12 cellular contexts compared by ENCODE assay signal in the genomic region with DNA sequence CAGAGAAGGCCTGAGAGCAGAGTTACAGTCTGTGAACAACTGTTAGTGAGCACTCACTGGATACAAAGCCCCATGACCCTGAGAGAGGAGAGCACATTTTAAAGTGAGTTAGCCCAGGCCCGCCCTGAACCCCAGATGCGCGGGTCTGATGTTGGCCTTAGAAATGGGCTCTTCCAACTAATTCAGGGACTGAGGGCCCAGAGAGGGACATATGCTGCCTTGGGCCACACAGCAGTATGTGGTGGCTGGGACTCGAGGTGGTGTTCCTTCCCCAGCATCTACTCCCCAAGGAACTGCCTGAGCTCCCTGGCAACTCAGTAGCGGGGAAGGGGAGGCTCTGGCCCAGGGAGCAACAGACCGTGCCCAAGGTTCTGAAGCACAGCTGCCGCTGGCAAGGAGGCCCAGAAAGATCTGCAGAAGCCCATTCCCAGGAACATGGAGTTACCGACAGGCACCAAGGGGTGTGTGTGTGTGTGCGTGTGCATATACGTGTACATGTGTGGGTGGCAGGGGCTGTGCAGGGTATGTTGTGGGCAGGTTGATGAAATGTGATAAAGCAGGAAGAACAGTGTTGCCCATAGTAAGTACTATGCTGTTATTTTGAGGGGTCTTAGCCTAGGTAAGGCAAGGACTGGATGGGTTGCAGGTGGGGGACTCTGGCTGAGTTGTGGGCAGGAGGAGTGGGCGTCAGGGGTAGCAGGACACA. TPM values are rescaled to one million over a fixed set of nuclear protein-coding genes. Genes with fewer than 3 reads are reported as not detected.
DNase-seq lines count a peak whose midpoint lies in the region; ATAC-seq and TF ChIP-seq lines count a peak whose summit lies in the region.
"Had no signal": no experiment of that assay in that cellular context is flagged by ENCODE, and none has a peak within 500 bp of the region (broad histone marks: within the 10 kb centered on the region; RNA-seq: fewer than 3 reads in every experiment).

No MANE protein-coding gene starts in this region.

- no peak overlapping the region for H3K4me3 ChIP-seq in BLaER1
- H3K4me3 ChIP-seq in SJCRH30, result no peak overlapping the region

- H3K4me3 Mint-ChIP-seq in effector memory CD8-positive, alpha-beta T cell, result peak overlapping the region; percentile 60 to 77
- H3K4me3 Mint-ChIP-seq in nephron progenitor cell, result peak overlapping the region; percentile 56

- peak overlapping the region in 1 of 2 donors; percentile 86 for H3K27ac Mint-ChIP-seq in effector memory CD8-positive, alpha-beta T cell
- no peak overlapping the region for H3K27ac Mint-ChIP-seq in nephron progenitor cell

- H3K9me3 ChIP-seq in BLaER1 (no peaks in the 10 kb centered on the region), SJCRH30 (replicated peaks) (no peaks in the 10 kb centered on the region)
- H3K9me3 ChIP-seq: SK-N-SH had no signal

- H3K4me1 Mint-ChIP-seq in effector memory CD8-positive, alpha-beta T cell (ENCODE audit: low read depth in 2 of 2), result peaks cover 14 to 16% of the 10 kb centered on the region in 2 donors
- peaks cover under 1% of the 10 kb centered on the region for H3K4me1 Mint-ChIP-seq in nephron progenitor cell

- H4K20me1 ChIP-seq in BLaER1, result no peaks in the 10 kb centered on the region

- no peaks in the 10 kb centered on the region for H3K9me3 Mint-ChIP-seq in effector memory CD8-positive, alpha-beta T cell
- H3K9me3 Mint-ChIP-seq in nephron progenitor cell, result no peaks in the 10 kb centered on the region

- peak overlapping the region; percentile 65 for H3K4me2 ChIP-seq in BLaER1
- H3K4me2 ChIP-seq: SK-N-SH had no signal

- peaks cover 17 to 28% of the 10 kb centered on the region in 2 donors for H3K27me3 Mint-ChIP-seq in effector memory CD8-positive, alpha-beta T cell
- peaks cover 12% of the 10 kb centered on the region for H3K27me3 Mint-ChIP-seq in nephron progenitor cell (ENCODE audit: low read depth, poor library complexity)

- DNase-seq in effector memory CD8-positive, alpha-beta T cell, result no peak
- DNase-seq in nephron progenitor cell (no peak), hypothalamus (lab: John Stamatoyannopoulos, UW) (no peak), SJCRH30 (no peak), GM13977 (ENCODE audit: low spot score) (no peak), HPDE6-E6E7 (ENCODE audit: extremely low spot score) (no peak)
- DNase-seq: NCI-H510A, occipital lobe had no signal

- H3K36me3 Mint-ChIP-seq in effector memory CD8-positive, alpha-beta T cell (ENCODE audit: insufficient read depth), result peaks cover 2% of the 10 kb centered on the region
- no peaks in the 10 kb centered on the region for H3K36me3 Mint-ChIP-seq in nephron progenitor cell (ENCODE audit: low read depth)

- H3K4me1 ChIP-seq in BLaER1 (peaks cover 35% of the 10 kb centered on the region), SJCRH30 (peaks cover 24% of the 10 kb centered on the region)

- H3K27ac ChIP-seq in BLaER1 (no peak overlapping the region), SJCRH30 (no peak overlapping the region)

- no peak for TF ChIP-seq RAD21 in Ishikawa (IDR thresholded peaks at IDR 0.05; ENCODE audit: low read depth)

- ATAC-seq in effector memory CD8-positive, alpha-beta T cell (replicated peaks), result no peak

- H3K27me3 ChIP-seq in BLaER1 (no peaks in the 10 kb centered on the region), SJCRH30 (no peaks in the 10 kb centered on the region)

- TF ChIP-seq EP300 in Ishikawa (IDR thresholded peaks at IDR 0.05; ENCODE audit: borderline replicate concordance), result no peak

- in situ Hi-C loops in GM13977 (cut with MboI; ENCODE audit: low pct_unique_long_range_greater_than_20kb, low sequenced_read_pairs, unreplicated experiment), result loop anchor here (10.0 kb wide), 1 partner anchor 733 kb away; no protein-coding TSS in a partner anchor

- H3K9ac ChIP-seq in BLaER1, result no peak overlapping the region
- H3K9ac ChIP-seq: SK-N-SH had no signal

- TF ChIP-seq CTCF in nephron progenitor cell (IDR thresholded peaks at IDR 0.05) (no peak), GM13977 (IDR thresholded peaks at IDR 0.05; ENCODE audit: extremely low read depth, insufficient read depth, missing control alignments) (no peak)

- H3K36me3 ChIP-seq in BLaER1 (no peaks in the 10 kb centered on the region), SJCRH30 (no peaks in the 10 kb centered on the region)

TF ChIP-seq in Ishikawa, 13 proteins besides CTCF, POLR2A, EP300 and RAD21:
- TF ChIP-seq MAX (IDR thresholded peaks at IDR 0.05), result peak; percentile 53; the same call in 1 of the 2 replicates
- 0 out of 2 replicates have a peak, but pooled peaks have one; percentile 7 for TF ChIP-seq NFIC (IDR thresholded peaks at IDR 0.05)
- TF ChIP-seq CREB1 (IDR thresholded peaks at IDR 0.05; ENCODE audit: low read depth), result no peak
- no peak for TF ChIP-seq USF1 (IDR thresholded peaks at IDR 0.05)
- no peak for TF ChIP-seq TCF12 (IDR thresholded peaks at IDR 0.05; ENCODE audit: low read depth)
- TF ChIP-seq EGR1 (IDR thresholded peaks at IDR 0.05), result peak; percentile 58

RNA-seq across cellular contexts. Expression of gene KRT80, which starts 40.5 kb away (rescaled TPM):
- 45.7 and 49.0 TPM in 2 replicates for total RNA-seq in SJCRH30 (2014; rRNA removed; shearing (Covaris generic))
- total RNA-seq: activated CD8-positive, alpha-beta memory T cell treated with anti-CD3 and anti-CD28 coated beads for 36 hours; occipital lobe had no signal
